In genomic region chr11:76443254-76443935, GRCh38 we compare ENCODE assay signal across 8 cellular contexts. TPM values are rescaled to one million over a fixed set of nuclear protein-coding genes. Genes with fewer than 3 reads are reported as not detected.
A peak's percentile ranks its signal among the peaks of the same experiment; 100 is the strongest.
DNase-seq lines count a peak whose midpoint lies in the region; ATAC-seq and TF ChIP-seq lines count a peak whose summit lies in the region.

No MANE protein-coding gene starts in this region.

- peak overlapping the region; percentile 58 for H3K4me2 ChIP-seq in H9 (ENCODE audit: insufficient read depth, insufficient read length, low read length)

- H3K9ac ChIP-seq in H9 (ENCODE audit: extremely low read depth, insufficient read length, low read length), result peak overlapping the region; percentile 98

- H3K27me3 ChIP-seq in A673 (replicated peaks; ENCODE audit: insufficient read depth, low read depth, low read length, poor library complexity) (no peaks in the 10 kb centered on the region), H9 (ENCODE audit: insufficient read depth, low read length) (no peaks in the 10 kb centered on the region), vagina (no peaks in the 10 kb centered on the region)

- H3K4me1 Mint-ChIP-seq in H9 (peaks cover 32 to 34% of the 10 kb centered on the region in 2 experiments), memory B cell (peaks cover 25% of the 10 kb centered on the region)

- H3K23me2 ChIP-seq in H9 (ENCODE audit: insufficient read length, low read depth, low read length, poor library complexity, severe bottlenecking), result peaks cover 7% of the 10 kb centered on the region

- peak overlapping the region; percentile 94 for H3K4me3 ChIP-seq in A673 (ENCODE audit: low read depth, low read length, poor library complexity, severe bottlenecking)
- H3K4me3 ChIP-seq in vagina, result peak overlapping the region; percentile 80 to 97

- no peak overlapping the region for H2BK15ac ChIP-seq in H9 (ENCODE audit: low read depth, low read length)

- ATAC-seq in memory B cell (ENCODE audit: low read depth), result no peak

- no peak overlapping the region for H2AK5ac ChIP-seq in H9 (ENCODE audit: insufficient read length, low read length)

- intact Hi-C loops in A673 (cut with micrococcal nuclease; ENCODE audit: unreplicated experiment), result no loop called here
- intact Hi-C loops in vagina (cut with DNase I), result no loop called here

- H2BK20ac ChIP-seq in H9 (ENCODE audit: low read depth, low read length, poor library complexity, severe bottlenecking), result no peak overlapping the region

- no peak overlapping the region for H2AFZ ChIP-seq in H9 (ENCODE audit: low read length)

- WGBS in H9 (ENCODE audit: extremely low coverage, insufficient read length, low lambda C conversion rate), result no CpG with 5 or more reads among the region's 8 CpGs

- H2BK12ac ChIP-seq in H9 (ENCODE audit: insufficient read length, low read depth, low read length), result no peak overlapping the region

- H2BK120ac ChIP-seq in H9 (ENCODE audit: low read depth, low read length, poor library complexity, severe bottlenecking), result no peak overlapping the region

- TF ChIP-seq CTCF in A673 (conservative IDR thresholded peaks at IDR 0.05; ENCODE audit: low read depth, low read length), result no peak
- no peak for TF ChIP-seq CTCF in H9 (conservative IDR thresholded peaks at IDR 0.05)
- TF ChIP-seq CTCF in vagina (IDR thresholded peaks at IDR 0.05), result no peak

- POLR2A ChIA-PET in A673 (lab: Charles Lee; ENCODE audit: low non-redundant PET), result no interaction called here

- H3K23ac ChIP-seq in H9 (ENCODE audit: insufficient read length, low read depth, low read length), result no peak overlapping the region

- H3K27ac Mint-ChIP-seq in H9, result peak overlapping the region; percentile 99 to 100 (median 99); a peak in 5 of 7 replicates
- H3K27ac Mint-ChIP-seq in memory B cell, result peak overlapping the region; percentile 97

- H3K27ac ChIP-seq in A673 (ENCODE audit: low read depth, low read length, poor library complexity, severe bottlenecking) (peak overlapping the region; percentile 91), H9 (ENCODE audit: insufficient read length, low read depth, low read length) (no peak overlapping the region), vagina (peak overlapping the region; percentile 96)

- no peaks in the 10 kb centered on the region for H3K79me1 ChIP-seq in H9 (ENCODE audit: insufficient read depth, low read depth, low read length, poor library complexity, severe bottlenecking)

- CTCF ChIA-PET in A673 (lab: Charles Lee), result no interaction called here

- H3K4ac ChIP-seq in H9 (ENCODE audit: low read depth, low read length), result no peak overlapping the region; the same call in 1 of the 2 replicates

- peaks cover 16% of the 10 kb centered on the region for H3K36me3 ChIP-seq in A673 (ENCODE audit: insufficient read depth, low read length, poor library complexity, severe bottlenecking)
- no peaks in the 10 kb centered on the region for H3K36me3 ChIP-seq in vagina

- no peaks in the 10 kb centered on the region for H3K9me3 Mint-ChIP-seq in H9
- H3K9me3 Mint-ChIP-seq in memory B cell, result no peaks in the 10 kb centered on the region

- H4K8ac ChIP-seq in H9 (replicated peaks; ENCODE audit: insufficient read length, low read depth, low read length), result no peak overlapping the region

- H3K14ac ChIP-seq in H9 (ENCODE audit: insufficient read depth, low read length), result no peak overlapping the region; the same call in 1 of the 2 replicates

- no peak overlapping the region for H4K5ac ChIP-seq in H9 (ENCODE audit: insufficient read length, low read depth, low read length)

- no peak overlapping the region for H3K56ac ChIP-seq in H9 (ENCODE audit: insufficient read length, low read depth, low read length)

- H3K9me3 ChIP-seq in A673 (ENCODE audit: low read depth, low read length, poor library complexity, severe bottlenecking) (no peaks in the 10 kb centered on the region), H9 (ENCODE audit: control insufficient read depth, low read depth, low read length) (no peaks in the 10 kb centered on the region), vagina (no peaks in the 10 kb centered on the region)

- H3K36me3 Mint-ChIP-seq in H9 (ENCODE audit: insufficient read depth in 1 of 3, low read depth in 3 of 3) (peaks cover 3 to 24% (median 5%) of the 10 kb centered on the region in 3 experiments; a peak in 5 of 7 replicates), memory B cell (peaks cover 4% of the 10 kb centered on the region)

- H2BK5ac ChIP-seq in H9 (ENCODE audit: insufficient read length, low read length), result no peak overlapping the region

- H3K27me3 Mint-ChIP-seq in H9 (ENCODE audit: low read depth) (no peaks in the 10 kb centered on the region), memory B cell (no peaks in the 10 kb centered on the region)

- H3T11ph ChIP-seq in H9 (ENCODE audit: low read length), result no peak overlapping the region

- no peak overlapping the region for H3K18ac ChIP-seq in H9 (ENCODE audit: insufficient read length, low read depth, low read length)

- no TSS peak for BruUV-seq in A673 (replicated peaks; lab: Mats Ljungman, UMichigan)

- TF ChIP-seq POLR2A in vagina (IDR thresholded peaks at IDR 0.05), result no peak

- H3K4me1 ChIP-seq in A673 (ENCODE audit: insufficient read depth, low read length, poor library complexity, severe bottlenecking) (peaks cover 16% of the 10 kb centered on the region), H9 (ENCODE audit: insufficient read depth, low read length) (peaks cover 5% of the 10 kb centered on the region; the same call in 1 of the 2 replicates), vagina (peaks cover 25% of the 10 kb centered on the region)

- peaks cover 11% of the 10 kb centered on the region; the same call in 1 of the 2 replicates for H3K79me2 ChIP-seq in H9 (ENCODE audit: insufficient read depth, low read length)

- H3K4me3 Mint-ChIP-seq in H9 (peak overlapping the region; percentile 94 to 99), memory B cell (peak overlapping the region; percentile 91)

- H4K20me1 ChIP-seq in H9 (ENCODE audit: control insufficient read depth, insufficient read depth, insufficient read length), result no peaks in the 10 kb centered on the region

- H4K91ac ChIP-seq in H9 (ENCODE audit: insufficient read length, low read depth, low read length), result no peak overlapping the region

- DNase-seq in A673 (ENCODE audit: low spot score) (no peak), H9 (no peak), astrocyte of the hippocampus (ENCODE audit: low read depth, low spot score) (peak; percentile 15), memory B cell (ENCODE audit: low spot score in 2 of 2) (no peak), vagina (ENCODE audit: extremely low spot score in 2 of 2) (no peak), NCI-H2081 treated with DMSO at 0.1 percent for 48 hours (lab: John Stamatoyannopoulos, UW) (no peak), NCI-H146 (lab: John Stamatoyannopoulos, UW) (no peak)
- DNase-seq in activated CD4-positive, alpha-beta T cell treated with anti-CD3 and anti-CD28 coated beads, Interleukin-2, amount 50 U/mL, for 1 hour, result no peak

RNA-seq across cellular contexts. Expression of gene EMSY, which starts 1.4 kb away (rescaled TPM):
- 52.4 TPM in 2 replicates for total RNA-seq in A673 (2021)
- total RNA-seq in H9 (2021), result 26.5 and 29.3 TPM in 2 replicates
- total RNA-seq in vagina, result 31.2 TPM
